8 cellular contexts compared by ENCODE assay signal in genomic region chr2:147846382-147847081, GRCh38. TPM values are rescaled to one million over a fixed set of nuclear protein-coding genes. Genes with fewer than 3 reads are reported as not detected.
A peak's percentile ranks its signal among the peaks of the same experiment; 100 is the strongest.
DNase-seq lines count a peak whose midpoint lies in the region; ATAC-seq, FAIRE-seq and TF ChIP-seq lines count a peak whose summit lies in the region.

No MANE protein-coding gene starts in this region.

- intact Hi-C loops in breast epithelium (cut with DNase I; ENCODE audit: low total_unique reads) = no loop called here
- intact Hi-C loops in sciatic nerve (cut with DNase I) = loop anchor here (10.0 kb wide), 1 partner anchor 58 kb away; no protein-coding TSS in a partner anchor
- intact Hi-C loops in adrenal gland (cut with DNase I) = loop anchor here in 1 of 2 donors (10.0 kb wide), 1 partner anchor 48 kb away; no protein-coding TSS in a partner anchor

- H3K36me3 Mint-ChIP-seq in HFFc6 (ENCODE audit: low read depth) (no peaks in the 10 kb centered on the region), memory B cell (no peaks in the 10 kb centered on the region)

- H3K36me3 ChIP-seq in breast epithelium = no peaks in the 10 kb centered on the region
- H3K36me3 ChIP-seq in adrenal gland (replicated peaks in 1 of 2) = no peaks in the 10 kb centered on the region

- H3K27me3 Mint-ChIP-seq in HFFc6 (ENCODE audit: insufficient read depth) = peaks cover 2% of the 10 kb centered on the region; the same call in 1 of the 2 replicates
- H3K27me3 Mint-ChIP-seq in memory B cell = peaks cover 24% of the 10 kb centered on the region

- H3K9me3 Mint-ChIP-seq in HFFc6 = no peaks in the 10 kb centered on the region
- no peaks in the 10 kb centered on the region for H3K9me3 Mint-ChIP-seq in memory B cell

- 34 to 45% (median 39%) methylated on average over 5 of the region's 5 CpGs for WGBS in adrenal gland, 4 donors

- ATAC-seq in memory B cell (ENCODE audit: low read depth) (no peak), sciatic nerve (no peak)

- H3K4me1 ChIP-seq in breast epithelium (no peaks in the 10 kb centered on the region), adrenal gland (replicated peaks in 1 of 2) (peaks cover 5 to 44% of the 10 kb centered on the region in 2 donors)

- H3K9me3 ChIP-seq in breast epithelium (no peaks in the 10 kb centered on the region), adrenal gland (replicated peaks in 1 of 3) (no peaks in the 10 kb centered on the region)

- H3K27ac Mint-ChIP-seq in HFFc6 (no peak overlapping the region), memory B cell (no peak overlapping the region)

- H3K4me1 Mint-ChIP-seq in HFFc6 (ENCODE audit: low read depth) = peaks cover 49% of the 10 kb centered on the region
- H3K4me1 Mint-ChIP-seq in memory B cell = peaks cover 20% of the 10 kb centered on the region

- no peaks in the 10 kb centered on the region for H3K27me3 ChIP-seq in breast epithelium
- no peaks in the 10 kb centered on the region for H3K27me3 ChIP-seq in adrenal gland

- no peak for FAIRE-seq in GM19239 (lab: Jason Lieb, UNC)

- peak overlapping the region; percentile 77 to 91 (median 80) for H3K4me3 ChIP-seq in breast epithelium
- H3K4me3 ChIP-seq in adrenal gland = peak overlapping the region in 1 of 4 donors; percentile 93

- TF ChIP-seq CTCF in HFFc6 (IDR thresholded peaks at IDR 0.05) = no peak
- no peak for TF ChIP-seq CTCF in breast epithelium (IDR thresholded peaks at IDR 0.05)
- no peak for TF ChIP-seq CTCF in adrenal gland (IDR thresholded peaks at IDR 0.05)

- DNase-seq in AG20443 (ENCODE audit: low spot score) (peak; percentile 14), HFFc6 (no peak), breast epithelium (ENCODE audit: low spot score in 2 of 2) (no peak), memory B cell (ENCODE audit: low spot score in 2 of 2) (no peak), RKO (ENCODE audit: low spot score) (no peak), sciatic nerve (ENCODE audit: low spot score) (no peak), GM19239 (ENCODE audit: insufficient read length, low spot score) (no peak), adrenal gland (no peak)

- peak overlapping the region; percentile 98 for H3K4me3 Mint-ChIP-seq in HFFc6
- peak overlapping the region; percentile 43 for H3K4me3 Mint-ChIP-seq in memory B cell

- H3K27ac ChIP-seq in breast epithelium (peak overlapping the region; percentile 8 to 96), adrenal gland (no peak overlapping the region)

- TF ChIP-seq POLR2A in breast epithelium (IDR thresholded peaks at IDR 0.05) = no peak
- TF ChIP-seq POLR2A in adrenal gland (IDR thresholded peaks at IDR 0.05) = no peak

RNA-seq across cellular contexts. Expression of gene ACVR2A, which starts 1.7 kb away (rescaled TPM):
- total RNA-seq in HFFc6 (2021; fragmentation: NEBNext Ultra II Directional; extraction: Animal tissue kit (Norgen Biotek cat#: 25700)) = 1 to 10 TPM; 4.1 to 6.2 (median 5.0) TPM
- 10 to 100 TPM; 14.9 to 39.8 (median 26.5) TPM for total RNA-seq in breast epithelium
- 33.9 TPM for total RNA-seq in sciatic nerve
- 10 to 100 TPM in 4 of 8 donors, 1 to 10 TPM in 4; 6.5 to 28.1 (median 9.3) TPM for total RNA-seq in adrenal gland
- 1 to 10 TPM; 4.7 to 8.8 (median 6.9) TPM for polyA plus RNA-seq in adrenal gland

Comparison
In these comparisons a context has a peak if more than half of its experiments do, and no peak if none do; other contexts are left out.
1. H3K27ac ChIP-seq: peak in breast epithelium (2 of 2); none in adrenal gland (0 of 5).